ENCODE assay signal across 9 cellular contexts in the genomic region with DNA sequence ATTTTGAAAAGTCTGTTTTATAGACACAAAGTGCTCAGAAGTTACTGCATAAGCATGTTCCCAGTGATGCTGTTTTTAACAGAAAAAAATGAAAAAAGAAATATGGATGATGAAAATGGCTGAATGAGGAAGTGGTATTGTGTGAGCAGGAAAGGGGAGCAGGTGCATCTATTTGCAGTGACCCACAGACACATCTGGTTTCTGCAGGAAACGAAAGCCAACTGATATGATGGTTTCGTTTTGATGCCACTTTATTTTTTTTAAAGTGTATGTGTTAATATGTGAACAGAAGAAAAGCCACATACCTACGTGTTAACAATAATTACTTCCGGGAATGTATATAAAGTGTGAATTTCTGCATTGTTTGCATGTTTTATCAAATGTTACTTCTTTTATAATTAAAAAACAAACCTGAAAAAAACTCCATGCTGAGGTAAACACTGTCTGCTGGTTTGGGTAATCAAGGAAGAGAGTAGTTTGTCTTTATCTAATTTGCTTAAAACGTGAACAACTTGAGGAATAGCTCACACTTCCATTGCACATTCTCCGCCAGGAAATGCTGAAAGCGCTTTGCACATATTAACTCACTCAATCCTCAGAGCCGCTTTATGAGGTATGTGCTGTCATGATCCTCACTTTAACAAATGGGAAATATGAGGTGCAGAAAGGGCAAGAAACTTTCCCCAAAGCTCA.
DNase-seq lines count a peak whose midpoint lies in the region; ATAC-seq and TF ChIP-seq lines count a peak whose summit lies in the region.
"Had no signal": no experiment of that assay in that cellular context is flagged by ENCODE, and none has a peak within 500 bp of the region (broad histone marks: within the 10 kb centered on the region; RNA-seq: fewer than 3 reads in every experiment).

No MANE protein-coding gene starts in this region.

- TF ChIP-seq POLR2A in testis (IDR thresholded peaks at IDR 0.05) = no peak

- H3K27me3 ChIP-seq in testis (no peaks in the 10 kb centered on the region), SJCRH30 (peaks cover 45% of the 10 kb centered on the region)

- peak overlapping the region; percentile 89 for H3K27ac Mint-ChIP-seq in memory B cell

- 73 to 84% methylated on average over 8 of the region's 8 CpGs for WGBS in testis, 2 donors

- no peaks in the 10 kb centered on the region for H3K36me3 Mint-ChIP-seq in memory B cell

- no peaks in the 10 kb centered on the region for H3K4me1 ChIP-seq in testis
- no peaks in the 10 kb centered on the region for H3K4me1 ChIP-seq in SJCRH30

- H3K9me3 ChIP-seq in testis (no peaks in the 10 kb centered on the region), SJCRH30 (replicated peaks) (no peaks in the 10 kb centered on the region)
- H3K9me3 ChIP-seq: thoracic aorta had no signal

- intact Hi-C loops in testis (cut with DNase I; ENCODE audit: low total_unique reads) = no loop called here

- CTCF ChIA-PET in HEK293T (lab: Yijun Ruan, JAX) = no interaction called here

- H3K36me3 ChIP-seq in testis (ENCODE audit: low read depth, missing control alignments) (no peaks in the 10 kb centered on the region), SJCRH30 (no peaks in the 10 kb centered on the region)
- H3K36me3 ChIP-seq: thoracic aorta had no signal

- H3K4me3 Mint-ChIP-seq in memory B cell = peak overlapping the region; percentile 66

- no peak for TF ChIP-seq CTCF in testis (IDR thresholded peaks at IDR 0.05)

- POLR2A ChIA-PET in HEK293T (lab: Yijun Ruan, JAX) = no interaction called here

- H3K27ac ChIP-seq in testis = no peak overlapping the region
- no peak overlapping the region for H3K27ac ChIP-seq in SJCRH30
- H3K27ac ChIP-seq: thoracic aorta had no signal

- peaks cover 52% of the 10 kb centered on the region for H3K4me1 Mint-ChIP-seq in memory B cell

- H3K4me3 ChIP-seq in testis (no peak overlapping the region), SJCRH30 (no peak overlapping the region)
- H3K4me3 ChIP-seq: thoracic aorta had no signal

- H3K27me3 Mint-ChIP-seq in memory B cell = peaks cover 4% of the 10 kb centered on the region

- peak; percentile 17 for DNase-seq in NCI-H748 (lab: John Stamatoyannopoulos, UW; ENCODE audit: unreplicated experiment)
- DNase-seq in NCI-H748 treated with DMSO at 0.1 percent for 48 hours (lab: John Stamatoyannopoulos, UW) = no peak
- DNase-seq in Kasumi-1 (lab: John Stamatoyannopoulos, UW) = peak; percentile 13 to 37
- DNase-seq in memory B cell (ENCODE audit: low spot score in 2 of 2) = peak in 1 of 2 donors; percentile 56
- DNase-seq in HEK293T (ENCODE audit: extremely low spot score) = no peak
- no peak for DNase-seq in testis
- no peak for DNase-seq in SJCRH30

- ATAC-seq in GM21737 (IDR thresholded peaks at IDR 0.05; ENCODE audit: unreplicated experiment) = peak; percentile 62
- ATAC-seq in memory B cell (ENCODE audit: low read depth) = peak; percentile 97

- H3K9me3 Mint-ChIP-seq in memory B cell = peaks cover 4% of the 10 kb centered on the region

TF ChIP-seq in HEK293T, 16 proteins besides CTCF, POLR2A, EP300 and RAD21:
- TF ChIP-seq FOXA1 (IDR thresholded peaks at IDR 0.05) = no peak
- no peak for TF ChIP-seq SUZ12 (IDR thresholded peaks at IDR 0.05)
- no peak for TF ChIP-seq ELF4 (IDR thresholded peaks at IDR 0.05)
- TF ChIP-seq BHLHE40 (IDR thresholded peaks at IDR 0.05; ENCODE audit: borderline replicate concordance) = no peak
- no peak for TF ChIP-seq ARNT (IDR thresholded peaks at IDR 0.05)
- no peak for TF ChIP-seq SP1 (IDR thresholded peaks at IDR 0.05)
- TF ChIP-seq ZNF384 (IDR thresholded peaks at IDR 0.05) = no peak
TF ChIP-seq in HEK293T: peak in this region for 0.

Comparison
In these comparisons a context has a peak if more than half of its experiments do, and no peak if none do; other contexts are left out.
1. DNase-seq: peak in NCI-H748 (single experiment) and Kasumi-1 (2 of 2); none in NCI-H748 treated with DMSO at 0.1 percent for 48 hours (single experiment), HEK293T (single experiment), testis (single experiment) and SJCRH30 (0 of 2).